Comparison of ENCODE assay signal across 8 cellular contexts in the genomic region with DNA sequence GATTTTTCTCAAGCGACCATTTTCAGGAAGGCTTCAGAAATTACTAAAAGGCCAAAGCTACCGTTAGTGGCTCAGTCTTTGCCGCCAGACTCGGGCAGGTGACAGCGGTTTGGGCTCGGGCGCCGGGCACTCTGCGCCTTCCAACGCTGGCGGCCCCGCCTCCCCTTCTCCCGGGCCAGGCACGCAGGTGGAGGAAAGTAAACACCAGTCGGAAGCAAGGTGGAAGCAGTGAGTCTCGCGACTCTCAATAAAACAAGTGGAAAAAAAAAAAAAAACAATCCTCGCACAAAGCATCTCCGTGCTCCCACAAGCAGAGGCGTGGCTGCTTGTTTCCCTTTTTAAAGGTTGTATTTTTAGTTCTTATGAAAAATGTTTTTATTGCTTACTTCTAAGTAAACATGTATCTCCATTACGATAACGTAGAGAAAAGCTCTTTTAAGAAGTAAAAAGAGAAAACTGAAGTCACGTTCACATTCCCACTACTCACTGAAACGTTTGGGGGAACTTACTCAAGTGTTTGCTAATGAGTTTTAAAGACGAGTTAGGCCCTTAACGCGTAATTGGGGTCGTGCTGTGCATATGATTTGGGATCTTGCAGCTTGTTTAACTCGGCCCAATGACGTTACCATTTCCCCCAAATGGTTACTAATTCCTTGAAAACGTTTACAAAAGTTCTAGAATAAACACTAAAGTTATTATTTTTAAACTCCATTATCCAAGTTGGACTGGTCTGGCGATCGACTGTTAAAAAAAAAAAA. TPM values are rescaled to one million over a fixed set of nuclear protein-coding genes. Genes with fewer than 3 reads are reported as not detected.
DNase-seq lines count a peak whose midpoint lies in the region; ATAC-seq and TF ChIP-seq lines count a peak whose summit lies in the region.

No MANE protein-coding gene starts in this region.

- peak overlapping the region; percentile 75 for H3K4me3 ChIP-seq in lower lobe of right lung

- H3K4me3 Mint-ChIP-seq in dendritic cell treated with granulocyte-macrophage colony-stimulating factor and Interleukin-4, amounts not matched to agents 40 ng/mL and 50 ng/mL, for 4 days, result peak overlapping the region; percentile 91
- peak overlapping the region; percentile 90 to 94 for H3K4me3 Mint-ChIP-seq in stimulated activated naive B cell treated with anti-CD40 and anti-IgM and Interleukin-4, amounts not matched to agents 10 μg/mL and 1 μg/mL and 100 μg/mL, for 72 hours

- peaks cover 32% of the 10 kb centered on the region for H3K4me1 ChIP-seq in lower lobe of right lung

- no peaks in the 10 kb centered on the region for H3K27me3 ChIP-seq in lower lobe of right lung (ENCODE audit: low read depth)

- H3K9me3 Mint-ChIP-seq in dendritic cell treated with granulocyte-macrophage colony-stimulating factor and Interleukin-4, amounts not matched to agents 40 ng/mL and 50 ng/mL, for 4 days, result no peaks in the 10 kb centered on the region
- H3K9me3 Mint-ChIP-seq in stimulated activated naive B cell treated with anti-CD40 and anti-IgM and Interleukin-4, amounts not matched to agents 10 μg/mL and 1 μg/mL and 100 μg/mL, for 72 hours, result no peaks in the 10 kb centered on the region

- intact Hi-C loops in dendritic cell treated with granulocyte-macrophage colony-stimulating factor and Interleukin-4, amounts not matched to agents 40 ng/mL and 50 ng/mL, for 4 days (cut with micrococcal nuclease), result loop anchor here (10.0 kb wide), 1 partner anchor 50 kb away; no protein-coding TSS in a partner anchor
- intact Hi-C loops in lower lobe of right lung (cut with DNase I), result no loop called here

- H3K27ac ChIP-seq in lower lobe of right lung, result peak overlapping the region; percentile 83

- ATAC-seq in lower lobe of right lung (peak; percentile 75 to 77), HG03045 (IDR thresholded peaks at IDR 0.05; ENCODE audit: unreplicated experiment) (no peak), GM21529 (IDR thresholded peaks at IDR 0.05; ENCODE audit: unreplicated experiment) (no peak)
- no peak for ATAC-seq in stimulated activated naive B cell treated with anti-CD40 and anti-IgM and Interleukin-4, amounts not matched to agents 10 μg/mL and 1 μg/mL and 100 μg/mL, for 72 hours (replicated peaks)

- no peaks in the 10 kb centered on the region for H3K9me3 ChIP-seq in lower lobe of right lung

- H3K27me3 Mint-ChIP-seq in dendritic cell treated with granulocyte-macrophage colony-stimulating factor and Interleukin-4, amounts not matched to agents 40 ng/mL and 50 ng/mL, for 4 days, result peaks cover 1% of the 10 kb centered on the region
- H3K27me3 Mint-ChIP-seq in stimulated activated naive B cell treated with anti-CD40 and anti-IgM and Interleukin-4, amounts not matched to agents 10 μg/mL and 1 μg/mL and 100 μg/mL, for 72 hours, result no peaks in the 10 kb centered on the region

- peaks cover 70% of the 10 kb centered on the region for H3K4me1 Mint-ChIP-seq in dendritic cell treated with granulocyte-macrophage colony-stimulating factor and Interleukin-4, amounts not matched to agents 40 ng/mL and 50 ng/mL, for 4 days (ENCODE audit: low read depth)
- H3K4me1 Mint-ChIP-seq in stimulated activated naive B cell treated with anti-CD40 and anti-IgM and Interleukin-4, amounts not matched to agents 10 μg/mL and 1 μg/mL and 100 μg/mL, for 72 hours, result peaks cover 44 to 85% of the 10 kb centered on the region in 2 donors

- no peak for TF ChIP-seq CTCF in lower lobe of right lung (IDR thresholded peaks at IDR 0.05)

- H3K36me3 Mint-ChIP-seq in dendritic cell treated with granulocyte-macrophage colony-stimulating factor and Interleukin-4, amounts not matched to agents 40 ng/mL and 50 ng/mL, for 4 days (ENCODE audit: low read depth), result peaks cover 6% of the 10 kb centered on the region
- peaks cover 0 to 4% of the 10 kb centered on the region in 2 donors for H3K36me3 Mint-ChIP-seq in stimulated activated naive B cell treated with anti-CD40 and anti-IgM and Interleukin-4, amounts not matched to agents 10 μg/mL and 1 μg/mL and 100 μg/mL, for 72 hours

- DNase-seq in Daoy (ENCODE audit: low read depth) (peak; percentile 30), M059J (ENCODE audit: low read depth) (peak; percentile 56), T-helper 9 cell (peak; percentile 1), lower lobe of right lung (peak; percentile 84)
- no peak for DNase-seq in stimulated activated naive B cell treated with anti-CD40 and anti-IgM and Interleukin-4, amounts not matched to agents 10 μg/mL and 1 μg/mL and 100 μg/mL, for 72 hours

- H3K36me3 ChIP-seq in lower lobe of right lung, result no peaks in the 10 kb centered on the region

- H3K27ac Mint-ChIP-seq in dendritic cell treated with granulocyte-macrophage colony-stimulating factor and Interleukin-4, amounts not matched to agents 40 ng/mL and 50 ng/mL, for 4 days, result peak overlapping the region; percentile 88
- H3K27ac Mint-ChIP-seq in stimulated activated naive B cell treated with anti-CD40 and anti-IgM and Interleukin-4, amounts not matched to agents 10 μg/mL and 1 μg/mL and 100 μg/mL, for 72 hours, result peak overlapping the region; percentile 100

RNA-seq across cellular contexts. Expression of a gene that starts 0.9 kb away (rescaled TPM):
- 102 and 166 TPM in 2 replicates for total RNA-seq in Daoy (2014; rRNA removed; shearing (Covaris generic))
- total RNA-seq in M059J (2014; rRNA removed; shearing (Covaris generic)), result 37.9 and 57.8 TPM in 2 replicates
- 33.9 TPM for total RNA-seq in lower lobe of right lung

Comparison
In these comparisons a context has a peak if more than half of its experiments do, and no peak if none do; other contexts are left out.
1. ATAC-seq: peak in lower lobe of right lung (2 of 2); none in stimulated activated naive B cell treated with anti-CD40 and anti-IgM and Interleukin-4, amounts not matched to agents 10 μg/mL and 1 μg/mL and 100 μg/mL, for 72 hours (0 of 2), HG03045 (single experiment) and GM21529 (single experiment).